Comparison of ENCODE assay signal across 17 cellular contexts in the genomic region with DNA sequence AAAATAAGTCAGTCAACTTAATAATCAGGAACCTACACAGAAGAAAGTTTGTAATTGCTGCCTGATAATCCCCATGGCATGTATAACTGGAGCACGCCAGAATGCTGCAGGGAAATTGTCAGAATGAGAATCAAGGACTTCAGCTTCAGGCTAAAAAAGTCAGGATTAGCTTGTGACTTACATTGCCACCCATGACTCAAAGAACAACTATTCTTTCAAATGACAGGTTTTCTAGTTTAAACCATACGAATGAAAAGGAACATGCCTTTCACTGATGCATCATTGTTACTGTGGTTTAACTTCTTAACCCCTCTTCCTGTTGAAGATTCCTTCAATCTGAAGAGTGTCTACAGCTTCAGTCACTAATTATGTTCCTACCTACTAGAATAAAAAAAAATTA.
A peak's percentile ranks its signal among the peaks of the same experiment; 100 is the strongest.
DNase-seq lines count a peak whose midpoint lies in the region; ATAC-seq and TF ChIP-seq lines count a peak whose summit lies in the region.
"Had no signal": no experiment of that assay in that cellular context is flagged by ENCODE, and none has a peak within 500 bp of the region (broad histone marks: within the 10 kb centered on the region; RNA-seq: fewer than 3 reads in every experiment).

No MANE protein-coding gene starts in this region.

- H3K9me3 ChIP-seq in trophoblast cell (ENCODE audit: insufficient read depth, low read depth, low read length) (no peaks in the 10 kb centered on the region), sigmoid colon (no peaks in the 10 kb centered on the region)
- H3K9me3 ChIP-seq: BE2C, suprapubic skin had no signal

- no peaks in the 10 kb centered on the region for H4K20me1 ChIP-seq in GM23338 (replicated peaks; ENCODE audit: insufficient read depth)

- no peaks in the 10 kb centered on the region for H3K36me3 ChIP-seq in GM23338 (ENCODE audit: insufficient read depth)
- H3K36me3 ChIP-seq in trophoblast cell (ENCODE audit: control insufficient read depth in 1 of 2, insufficient read depth in 2 of 2, low read length in 2 of 2): no peaks in the 10 kb centered on the region
- H3K36me3 ChIP-seq in sigmoid colon: no peaks in the 10 kb centered on the region
- H3K36me3 ChIP-seq: BE2C, suprapubic skin had no signal

- H3K4me2 ChIP-seq in GM23338 (no peak overlapping the region), trophoblast cell (ENCODE audit: low read length) (no peak overlapping the region)

- H4K91ac ChIP-seq in trophoblast cell (ENCODE audit: low read depth, low read length): no peak overlapping the region

- peaks cover 23% of the 10 kb centered on the region for H3K79me1 ChIP-seq in trophoblast cell (ENCODE audit: low read length)

- TF ChIP-seq EP300 in sigmoid colon (IDR thresholded peaks at IDR 0.05): no peak

- no peaks in the 10 kb centered on the region for H3K36me3 Mint-ChIP-seq in GM23338 (ENCODE audit: low read depth)

- no peak overlapping the region for H3K14ac ChIP-seq in trophoblast cell (ENCODE audit: low read length)

- H3K4me1 ChIP-seq in GM23338 (ENCODE audit: insufficient read depth) (no peaks in the 10 kb centered on the region), trophoblast cell (ENCODE audit: control insufficient read depth in 1 of 2, insufficient read depth in 2 of 2, low read length in 2 of 2) (peaks cover 6 to 10% of the 10 kb centered on the region in 2 experiments), sigmoid colon (no peaks in the 10 kb centered on the region)
- H3K4me1 ChIP-seq: suprapubic skin had no signal

- ATAC-seq in GM23338 (no peak), GM21528 (IDR thresholded peaks at IDR 0.05; ENCODE audit: low FRiP score, unreplicated experiment) (no peak), GM18520 (IDR thresholded peaks at IDR 0.05; ENCODE audit: unreplicated experiment) (no peak)

- intact Hi-C loops in sigmoid colon (cut with DNase I): no loop called here

- no peak overlapping the region for H3K4ac ChIP-seq in trophoblast cell (ENCODE audit: low read depth, low read length)

- H3K79me2 ChIP-seq in GM23338 (replicated peaks; ENCODE audit: insufficient read depth) (no peaks in the 10 kb centered on the region), trophoblast cell (ENCODE audit: control insufficient read depth, insufficient read depth, low read length, poor library complexity) (peaks cover 6% of the 10 kb centered on the region)

- H2BK5ac ChIP-seq in trophoblast cell (ENCODE audit: low read depth, low read length, poor library complexity): no peak overlapping the region

- no peak overlapping the region for H3K4me3 ChIP-seq in GM23338
- no peak overlapping the region for H3K4me3 ChIP-seq in epithelial cell of proximal tubule (ENCODE audit: low read depth, low read length)
- H3K4me3 ChIP-seq in trophoblast cell (ENCODE audit: low read depth, low read length): no peak overlapping the region
- H3K4me3 ChIP-seq in sigmoid colon: no peak overlapping the region
- H3K4me3 ChIP-seq: SK-N-MC, suprapubic skin had no signal

- H2AFZ ChIP-seq in GM23338 (0 out of 2 replicates have a peak overlapping the region, but pooled peaks have one; percentile 11), trophoblast cell (ENCODE audit: insufficient read depth, low read length, poor library complexity) (no peak overlapping the region)

- no peak overlapping the region for H3K18ac ChIP-seq in trophoblast cell (ENCODE audit: low read length)

- no CpG with 5 or more reads among the region's 2 CpGs for WGBS in trophoblast cell (ENCODE audit: extremely low coverage, insufficient coverage, insufficient read length)
- 54 to 69% methylated on average over 2 of the region's 2 CpGs for WGBS in sigmoid colon, 2 donors

- POLR2A ChIA-PET in RWPE1 (lab: Yijun Ruan, JAX; ENCODE audit: low non-redundant PET): no interaction called here

- no peak overlapping the region for H2BK12ac ChIP-seq in trophoblast cell (ENCODE audit: low read length)

- no peaks in the 10 kb centered on the region for H3K4me1 Mint-ChIP-seq in GM23338

- no peak overlapping the region for H3K9ac ChIP-seq in trophoblast cell (ENCODE audit: low read length)

- H3K27ac ChIP-seq in GM23338 (ENCODE audit: low read depth): no peak overlapping the region
- no peak overlapping the region for H3K27ac ChIP-seq in RWPE1
- peak overlapping the region; percentile 88 for H3K27ac ChIP-seq in trophoblast cell (ENCODE audit: low read depth, low read length)
- no peak overlapping the region for H3K27ac ChIP-seq in sigmoid colon
- H3K27ac ChIP-seq: SK-N-MC, suprapubic skin had no signal

- no peak overlapping the region for H4K12ac ChIP-seq in trophoblast cell (ENCODE audit: low read depth, low read length)

- H3K9me2 ChIP-seq in GM23338 (ENCODE audit: insufficient read depth): no peaks in the 10 kb centered on the region

- CTCF ChIA-PET in RWPE1 (lab: Yijun Ruan, JAX): interaction anchor here (0.6 to 0.8 kb wide), 3 partner anchors 37 to 982 kb away, joined by 3 to 4 read pairs (median 3); no protein-coding TSS in a partner anchor

- TF ChIP-seq POLR2A in sigmoid colon (IDR thresholded peaks at IDR 0.05): no peak

- no peak overlapping the region for H2AK5ac ChIP-seq in trophoblast cell (ENCODE audit: low read length)

- no peak overlapping the region for H3K27ac Mint-ChIP-seq in GM23338
- H3K27ac Mint-ChIP-seq: activated T-helper 2 cell treated with anti-CD3 and anti-CD28 coated beads, Interferon-gamma antibody, Interleukin-2, Interleukin-4, amounts not matched to agents 10 μg/mL and 5 μg/mL and 100 μg/mL, durations not matched to agents 14 hours and 24 hours and 36 hours had no signal

- TF ChIP-seq CTCF in GM23338 (conservative IDR thresholded peaks at IDR 0.05; ENCODE audit: low read depth in 2 of 2): no peak
- TF ChIP-seq CTCF in RWPE1 (conservative IDR thresholded peaks at IDR 0.05; ENCODE audit: low read depth): no peak
- TF ChIP-seq CTCF in epithelial cell of proximal tubule (conservative IDR thresholded peaks at IDR 0.05; ENCODE audit: low read depth, low read length): no peak
- TF ChIP-seq CTCF in sigmoid colon (IDR thresholded peaks at IDR 0.05): no peak

- H3K23ac ChIP-seq in trophoblast cell (ENCODE audit: low read length): no peak overlapping the region

- H3K9me3 Mint-ChIP-seq in GM23338: no peaks in the 10 kb centered on the region

- no peak overlapping the region for H3K4me3 Mint-ChIP-seq in GM23338

- no peaks in the 10 kb centered on the region for H3K27me3 ChIP-seq in GM23338 (ENCODE audit: insufficient read depth)
- H3K27me3 ChIP-seq in trophoblast cell (ENCODE audit: insufficient read depth, low read length): no peaks in the 10 kb centered on the region
- H3K27me3 ChIP-seq in sigmoid colon: no peaks in the 10 kb centered on the region
- H3K27me3 ChIP-seq: BE2C, suprapubic skin had no signal

- H2BK120ac ChIP-seq in trophoblast cell (ENCODE audit: insufficient read depth, low read length, poor library complexity): no peak overlapping the region

- no peaks in the 10 kb centered on the region for H3K27me3 Mint-ChIP-seq in GM23338 (ENCODE audit: insufficient read depth, low read depth, poor library complexity)

- DNase-seq in GM23338 (ENCODE audit: low spot score) (no peak), RWPE1 (ENCODE audit: low spot score) (peak; percentile 80), epithelial cell of proximal tubule (ENCODE audit: low read depth) (peak; percentile 84), trophoblast cell (peak; percentile 11 to 44), sigmoid colon (no peak), NCI-H2081 treated with DMSO at 0.1 percent for 48 hours (lab: John Stamatoyannopoulos, UW) (no peak)
- DNase-seq: anterior cingulate cortex; BE2C; DND-41; effector CD4-positive, alpha-beta T cell; kidney; stimulated activated CD4-positive, alpha-beta T cell treated with anti-CD3 and anti-CD28 coated beads, Interleukin-15, amount 100 ng/mL, for 24 hours had no signal

- H3F3A ChIP-seq in GM23338 (replicated peaks; ENCODE audit: low read depth): no peaks in the 10 kb centered on the region

- no peak overlapping the region for H4K8ac ChIP-seq in trophoblast cell (ENCODE audit: low read depth, low read length)

TF ChIP-seq in GM23338, 12 proteins besides CTCF, POLR2A, EP300 and RAD21 (continues in another document):
- TF ChIP-seq ZNF114 (CRISPR knock-in tag; IDR thresholded peaks at IDR 0.05): no peak
- TF ChIP-seq STAT1 (IDR thresholded peaks at IDR 0.05; ENCODE audit: unreplicated experiment): no peak
- TF ChIP-seq EZH2phosphoT487 (IDR thresholded peaks at IDR 0.05; ENCODE audit: unreplicated experiment): no peak
- TF ChIP-seq EZH2 (IDR thresholded peaks at IDR 0.05; ENCODE audit: low read depth, unreplicated experiment): no peak
- TF ChIP-seq, protein P1, sequence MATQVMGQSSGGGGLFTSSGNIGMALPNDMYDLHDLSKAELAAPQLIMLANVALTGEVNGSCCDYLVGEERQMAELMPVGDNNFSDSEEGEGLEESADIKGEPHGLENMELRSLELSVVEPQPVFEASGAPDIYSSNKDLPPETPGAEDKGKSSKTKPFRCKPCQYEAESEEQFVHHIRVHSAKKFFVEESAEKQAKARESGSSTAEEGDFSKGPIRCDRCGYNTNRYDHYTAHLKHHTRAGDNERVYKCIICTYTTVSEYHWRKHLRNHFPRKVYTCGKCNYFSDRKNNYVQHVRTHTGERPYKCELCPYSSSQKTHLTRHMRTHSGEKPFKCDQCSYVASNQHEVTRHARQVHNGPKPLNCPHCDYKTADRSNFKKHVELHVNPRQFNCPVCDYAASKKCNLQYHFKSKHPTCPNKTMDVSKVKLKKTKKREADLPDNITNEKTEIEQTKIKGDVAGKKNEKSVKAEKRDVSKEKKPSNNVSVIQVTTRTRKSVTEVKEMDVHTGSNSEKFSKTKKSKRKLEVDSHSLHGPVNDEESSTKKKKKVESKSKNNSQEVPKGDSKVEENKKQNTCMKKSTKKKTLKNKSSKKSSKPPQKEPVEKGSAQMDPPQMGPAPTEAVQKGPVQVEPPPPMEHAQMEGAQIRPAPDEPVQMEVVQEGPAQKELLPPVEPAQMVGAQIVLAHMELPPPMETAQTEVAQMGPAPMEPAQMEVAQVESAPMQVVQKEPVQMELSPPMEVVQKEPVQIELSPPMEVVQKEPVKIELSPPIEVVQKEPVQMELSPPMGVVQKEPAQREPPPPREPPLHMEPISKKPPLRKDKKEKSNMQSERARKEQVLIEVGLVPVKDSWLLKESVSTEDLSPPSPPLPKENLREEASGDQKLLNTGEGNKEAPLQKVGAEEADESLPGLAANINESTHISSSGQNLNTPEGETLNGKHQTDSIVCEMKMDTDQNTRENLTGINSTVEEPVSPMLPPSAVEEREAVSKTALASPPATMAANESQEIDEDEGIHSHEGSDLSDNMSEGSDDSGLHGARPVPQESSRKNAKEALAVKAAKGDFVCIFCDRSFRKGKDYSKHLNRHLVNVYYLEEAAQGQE (IDR thresholded peaks at IDR 0.05; ENCODE audit: unreplicated experiment): no peak

Comparison
In these comparisons a context has a peak if more than half of its experiments do, and no peak if none do; other contexts are left out.
1. DNase-seq: peak in RWPE1 (single experiment), epithelial cell of proximal tubule (single experiment) and trophoblast cell (2 of 2); none in GM23338 (single experiment), sigmoid colon (single experiment) and NCI-H2081 treated with DMSO at 0.1 percent for 48 hours (single experiment).